ENCODE assay signal across 1 cellular context in the genomic region with DNA sequence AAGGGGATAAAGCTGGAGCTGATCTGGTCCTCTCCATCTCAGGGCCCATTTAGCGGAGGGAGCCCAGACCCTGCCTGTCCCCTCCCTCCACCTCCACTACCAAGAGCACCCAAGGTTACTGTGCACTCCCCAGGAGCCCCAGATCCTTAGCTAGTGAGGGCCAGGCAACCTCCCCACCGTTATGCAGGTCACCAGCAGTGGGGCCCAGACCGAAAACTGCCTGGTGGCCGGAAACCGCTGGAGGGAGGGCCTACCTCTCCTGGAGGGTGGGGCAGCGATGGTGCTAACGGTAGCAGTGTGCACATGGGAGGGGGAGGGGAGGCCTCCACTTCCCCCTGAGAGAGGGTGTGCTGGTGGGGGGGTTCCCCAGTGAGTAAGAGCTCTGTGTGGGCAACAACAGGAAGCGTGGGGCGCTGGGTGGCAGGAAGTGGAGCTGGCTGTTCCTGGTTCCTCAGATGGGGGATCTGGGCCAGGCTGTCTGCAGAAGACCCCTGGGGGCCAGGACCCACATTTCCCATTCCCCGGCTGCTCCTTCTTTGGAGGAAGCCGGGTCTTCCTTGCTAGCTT.
TF ChIP-seq lines count a peak whose summit lies in the region.

No MANE protein-coding gene starts in this region.

TF ChIP-seq in GM12878, 131 proteins besides CTCF, POLR2A, EP300 and RAD21 (continued from another document and continues in another):
- TF ChIP-seq TAF1 (IDR thresholded peaks at IDR 0.05; ENCODE audit: borderline replicate concordance, low read depth, low read length) (peak; percentile 90), TCF12 (IDR thresholded peaks at IDR 0.05; ENCODE audit: low read depth, low read length) (peak; percentile 76; the same call in 1 of the 2 replicates), SIX5 (IDR thresholded peaks at IDR 0.05; ENCODE audit: low read depth, low read length, severe bottlenecking) (no peak), TCF3 (IDR thresholded peaks at IDR 0.05; ENCODE audit: borderline replicate concordance, insufficient read depth, low read depth, low read length) (peak; percentile 86), CBFB (IDR thresholded peaks at IDR 0.05; ENCODE audit: low read depth) (peak; percentile 86; the same call in 1 of the 2 replicates), BCL11A (IDR thresholded peaks at IDR 0.05; ENCODE audit: low read depth, low read length) (peak; percentile 57; the same call in 1 of the 2 replicates), SMARCA5 (IDR thresholded peaks at IDR 0.05) (0 out of 2 replicates have a peak, but pooled peaks have one; percentile 36), ATF7 (IDR thresholded peaks at IDR 0.05; ENCODE audit: low read depth) (peak; percentile 83), MTA3 (IDR thresholded peaks at IDR 0.05; ENCODE audit: borderline replicate concordance, low read length) (no peak), CHD2 (IDR thresholded peaks at IDR 0.05; ENCODE audit: borderline replicate concordance, low read depth, low read length) (peak; percentile 92), NR2F1 (conservative IDR thresholded peaks at IDR 0.05) (peak; percentile 47), HDGF (IDR thresholded peaks at IDR 0.05) (peak; percentile 92), MYC (IDR thresholded peaks at IDR 0.05; ENCODE audit: insufficient read depth, insufficient read length, insufficient replicate concordance, low read length, severe bottlenecking) (peak; percentile 96), CHD1 (IDR thresholded peaks at IDR 0.05; ENCODE audit: low read depth, low read length) (no peak), ZBED1 (IDR thresholded peaks at IDR 0.05; ENCODE audit: borderline replicate concordance) (peak; percentile 88; the same call in 1 of the 2 replicates), SMAD1 (IDR thresholded peaks at IDR 0.05; ENCODE audit: low read depth, partially characterized antibody) (peak; percentile 57), GATAD2B (conservative IDR thresholded peaks at IDR 0.05; ENCODE audit: low read depth) (peak; percentile 97), PAX5 (IDR thresholded peaks at IDR 0.05; ENCODE audit: borderline replicate concordance, low read depth, low read length) (peak; percentile 91), ASH2L (IDR thresholded peaks at IDR 0.05; ENCODE audit: borderline replicate concordance, low read depth) (0 out of 2 replicates have a peak, but pooled peaks have one; percentile 53), RCOR1 (conservative IDR thresholded peaks at IDR 0.05; ENCODE audit: low read depth, low read length) (peak; percentile 86; the same call in 1 of the 2 replicates), LARP7 (IDR thresholded peaks at IDR 0.05) (no peak), NRF1 (conservative IDR thresholded peaks at IDR 0.05; ENCODE audit: low read depth, low read length) (no peak), ZSCAN29 (IDR thresholded peaks at IDR 0.05) (no peak), FOS (IDR thresholded peaks at IDR 0.05; ENCODE audit: borderline replicate concordance, extremely low read depth, insufficient read length) (no peak), FOXK2 (IDR thresholded peaks at IDR 0.05) (peak; percentile 29; the same call in 1 of the 2 replicates), EED (IDR thresholded peaks at IDR 0.05; ENCODE audit: low read depth) (peak; percentile 86), NR2C1 (IDR thresholded peaks at IDR 0.05) (no peak), HDAC6 (IDR thresholded peaks at IDR 0.05; ENCODE audit: unreplicated experiment) (no peak), SMAD5 (IDR thresholded peaks at IDR 0.05; ENCODE audit: low read depth) (peak; percentile 92), POLR2AphosphoS2 (IDR thresholded peaks at IDR 0.05; ENCODE audit: low read depth, low read length) (peak; percentile 67), MXI1 (IDR thresholded peaks at IDR 0.05; ENCODE audit: low read depth, low read length) (peak; percentile 80)
- TF ChIP-seq, protein P1, sequence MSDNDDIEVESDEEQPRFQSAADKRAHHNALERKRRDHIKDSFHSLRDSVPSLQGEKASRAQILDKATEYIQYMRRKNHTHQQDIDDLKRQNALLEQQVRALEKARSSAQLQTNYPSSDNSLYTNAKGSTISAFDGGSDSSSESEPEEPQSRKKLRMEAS (IDR thresholded peaks at IDR 0.05; ENCODE audit: low read depth, low read length) = peak; percentile 81
- TF ChIP-seq, protein P2, sequence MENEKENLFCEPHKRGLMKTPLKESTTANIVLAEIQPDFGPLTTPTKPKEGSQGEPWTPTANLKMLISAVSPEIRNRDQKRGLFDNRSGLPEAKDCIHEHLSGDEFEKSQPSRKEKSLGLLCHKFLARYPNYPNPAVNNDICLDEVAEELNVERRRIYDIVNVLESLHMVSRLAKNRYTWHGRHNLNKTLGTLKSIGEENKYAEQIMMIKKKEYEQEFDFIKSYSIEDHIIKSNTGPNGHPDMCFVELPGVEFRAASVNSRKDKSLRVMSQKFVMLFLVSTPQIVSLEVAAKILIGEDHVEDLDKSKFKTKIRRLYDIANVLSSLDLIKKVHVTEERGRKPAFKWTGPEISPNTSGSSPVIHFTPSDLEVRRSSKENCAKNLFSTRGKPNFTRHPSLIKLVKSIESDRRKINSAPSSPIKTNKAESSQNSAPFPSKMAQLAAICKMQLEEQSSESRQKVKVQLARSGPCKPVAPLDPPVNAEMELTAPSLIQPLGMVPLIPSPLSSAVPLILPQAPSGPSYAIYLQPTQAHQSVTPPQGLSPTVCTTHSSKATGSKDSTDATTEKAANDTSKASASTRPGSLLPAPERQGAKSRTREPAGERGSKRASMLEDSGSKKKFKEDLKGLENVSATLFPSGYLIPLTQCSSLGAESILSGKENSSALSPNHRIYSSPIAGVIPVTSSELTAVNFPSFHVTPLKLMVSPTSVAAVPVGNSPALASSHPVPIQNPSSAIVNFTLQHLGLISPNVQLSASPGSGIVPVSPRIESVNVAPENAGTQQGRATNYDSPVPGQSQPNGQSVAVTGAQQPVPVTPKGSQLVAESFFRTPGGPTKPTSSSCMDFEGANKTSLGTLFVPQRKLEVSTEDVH (IDR thresholded peaks at IDR 0.05; ENCODE audit: low read depth, partially characterized antibody) = no peak
- TF ChIP-seq, protein P3, sequence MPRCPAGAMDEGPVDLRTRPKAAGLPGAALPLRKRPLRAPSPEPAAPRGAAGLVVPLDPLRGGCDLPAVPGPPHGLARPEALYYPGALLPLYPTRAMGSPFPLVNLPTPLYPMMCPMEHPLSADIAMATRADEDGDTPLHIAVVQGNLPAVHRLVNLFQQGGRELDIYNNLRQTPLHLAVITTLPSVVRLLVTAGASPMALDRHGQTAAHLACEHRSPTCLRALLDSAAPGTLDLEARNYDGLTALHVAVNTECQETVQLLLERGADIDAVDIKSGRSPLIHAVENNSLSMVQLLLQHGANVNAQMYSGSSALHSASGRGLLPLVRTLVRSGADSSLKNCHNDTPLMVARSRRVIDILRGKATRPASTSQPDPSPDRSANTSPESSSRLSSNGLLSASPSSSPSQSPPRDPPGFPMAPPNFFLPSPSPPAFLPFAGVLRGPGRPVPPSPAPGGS (IDR thresholded peaks at IDR 0.05; ENCODE audit: borderline replicate concordance, insufficient read depth, low read depth, low read length, poor library complexity, severe bottlenecking) = peak; percentile 91
- TF ChIP-seq, protein P4, sequence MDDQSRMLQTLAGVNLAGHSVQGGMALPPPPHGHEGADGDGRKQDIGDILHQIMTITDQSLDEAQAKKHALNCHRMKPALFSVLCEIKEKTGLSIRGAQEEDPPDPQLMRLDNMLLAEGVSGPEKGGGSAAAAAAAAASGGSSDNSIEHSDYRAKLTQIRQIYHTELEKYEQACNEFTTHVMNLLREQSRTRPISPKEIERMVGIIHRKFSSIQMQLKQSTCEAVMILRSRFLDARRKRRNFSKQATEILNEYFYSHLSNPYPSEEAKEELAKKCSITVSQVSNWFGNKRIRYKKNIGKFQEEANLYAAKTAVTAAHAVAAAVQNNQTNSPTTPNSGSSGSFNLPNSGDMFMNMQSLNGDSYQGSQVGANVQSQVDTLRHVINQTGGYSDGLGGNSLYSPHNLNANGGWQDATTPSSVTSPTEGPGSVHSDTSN (IDR thresholded peaks at IDR 0.05; ENCODE audit: insufficient replicate concordance, low read depth, low read length) = peak; percentile 43
- TF ChIP-seq, protein P5, sequence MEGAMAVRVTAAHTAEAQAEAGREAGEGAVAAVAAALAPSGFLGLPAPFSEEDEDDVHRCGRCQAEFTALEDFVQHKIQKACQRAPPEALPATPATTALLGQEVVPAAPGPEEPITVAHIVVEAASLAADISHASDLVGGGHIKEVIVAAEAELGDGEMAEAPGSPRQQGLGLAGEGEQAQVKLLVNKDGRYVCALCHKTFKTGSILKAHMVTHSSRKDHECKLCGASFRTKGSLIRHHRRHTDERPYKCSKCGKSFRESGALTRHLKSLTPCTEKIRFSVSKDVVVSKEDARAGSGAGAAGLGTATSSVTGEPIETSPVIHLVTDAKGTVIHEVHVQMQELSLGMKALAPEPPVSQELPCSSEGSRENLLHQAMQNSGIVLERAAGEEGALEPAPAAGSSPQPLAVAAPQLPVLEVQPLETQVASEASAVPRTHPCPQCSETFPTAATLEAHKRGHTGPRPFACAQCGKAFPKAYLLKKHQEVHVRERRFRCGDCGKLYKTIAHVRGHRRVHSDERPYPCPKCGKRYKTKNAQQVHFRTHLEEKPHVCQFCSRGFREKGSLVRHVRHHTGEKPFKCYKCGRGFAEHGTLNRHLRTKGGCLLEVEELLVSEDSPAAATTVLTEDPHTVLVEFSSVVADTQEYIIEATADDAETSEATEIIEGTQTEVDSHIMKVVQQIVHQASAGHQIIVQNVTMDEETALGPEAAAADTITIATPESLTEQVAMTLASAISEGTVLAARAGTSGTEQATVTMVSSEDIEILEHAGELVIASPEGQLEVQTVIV (IDR thresholded peaks at IDR 0.05; ENCODE audit: borderline replicate concordance, partially characterized antibody) = peak; percentile 63
- TF ChIP-seq, protein P6, sequence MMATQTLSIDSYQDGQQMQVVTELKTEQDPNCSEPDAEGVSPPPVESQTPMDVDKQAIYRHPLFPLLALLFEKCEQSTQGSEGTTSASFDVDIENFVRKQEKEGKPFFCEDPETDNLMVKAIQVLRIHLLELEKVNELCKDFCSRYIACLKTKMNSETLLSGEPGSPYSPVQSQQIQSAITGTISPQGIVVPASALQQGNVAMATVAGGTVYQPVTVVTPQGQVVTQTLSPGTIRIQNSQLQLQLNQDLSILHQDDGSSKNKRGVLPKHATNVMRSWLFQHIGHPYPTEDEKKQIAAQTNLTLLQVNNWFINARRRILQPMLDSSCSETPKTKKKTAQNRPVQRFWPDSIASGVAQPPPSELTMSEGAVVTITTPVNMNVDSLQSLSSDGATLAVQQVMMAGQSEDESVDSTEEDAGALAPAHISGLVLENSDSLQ (IDR thresholded peaks at IDR 0.05) = 0 out of 2 replicates have a peak, but pooled peaks have one; percentile 6
- TF ChIP-seq, protein P7, sequence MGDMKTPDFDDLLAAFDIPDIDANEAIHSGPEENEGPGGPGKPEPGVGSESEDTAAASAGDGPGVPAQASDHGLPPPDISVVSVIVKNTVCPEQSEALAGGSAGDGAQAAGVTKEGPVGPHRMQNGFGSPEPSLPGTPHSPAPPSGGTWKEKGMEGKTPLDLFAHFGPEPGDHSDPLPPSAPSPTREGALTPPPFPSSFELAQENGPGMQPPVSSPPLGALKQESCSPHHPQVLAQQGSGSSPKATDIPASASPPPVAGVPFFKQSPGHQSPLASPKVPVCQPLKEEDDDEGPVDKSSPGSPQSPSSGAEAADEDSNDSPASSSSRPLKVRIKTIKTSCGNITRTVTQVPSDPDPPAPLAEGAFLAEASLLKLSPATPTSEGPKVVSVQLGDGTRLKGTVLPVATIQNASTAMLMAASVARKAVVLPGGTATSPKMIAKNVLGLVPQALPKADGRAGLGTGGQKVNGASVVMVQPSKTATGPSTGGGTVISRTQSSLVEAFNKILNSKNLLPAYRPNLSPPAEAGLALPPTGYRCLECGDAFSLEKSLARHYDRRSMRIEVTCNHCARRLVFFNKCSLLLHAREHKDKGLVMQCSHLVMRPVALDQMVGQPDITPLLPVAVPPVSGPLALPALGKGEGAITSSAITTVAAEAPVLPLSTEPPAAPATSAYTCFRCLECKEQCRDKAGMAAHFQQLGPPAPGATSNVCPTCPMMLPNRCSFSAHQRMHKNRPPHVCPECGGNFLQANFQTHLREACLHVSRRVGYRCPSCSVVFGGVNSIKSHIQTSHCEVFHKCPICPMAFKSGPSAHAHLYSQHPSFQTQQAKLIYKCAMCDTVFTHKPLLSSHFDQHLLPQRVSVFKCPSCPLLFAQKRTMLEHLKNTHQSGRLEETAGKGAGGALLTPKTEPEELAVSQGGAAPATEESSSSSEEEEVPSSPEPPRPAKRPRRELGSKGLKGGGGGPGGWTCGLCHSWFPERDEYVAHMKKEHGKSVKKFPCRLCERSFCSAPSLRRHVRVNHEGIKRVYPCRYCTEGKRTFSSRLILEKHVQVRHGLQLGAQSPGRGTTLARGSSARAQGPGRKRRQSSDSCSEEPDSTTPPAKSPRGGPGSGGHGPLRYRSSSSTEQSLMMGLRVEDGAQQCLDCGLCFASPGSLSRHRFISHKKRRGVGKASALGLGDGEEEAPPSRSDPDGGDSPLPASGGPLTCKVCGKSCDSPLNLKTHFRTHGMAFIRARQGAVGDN (IDR thresholded peaks at IDR 0.05) = peak; percentile 77; the same call in 1 of the 2 replicates
- TF ChIP-seq, protein P8, sequence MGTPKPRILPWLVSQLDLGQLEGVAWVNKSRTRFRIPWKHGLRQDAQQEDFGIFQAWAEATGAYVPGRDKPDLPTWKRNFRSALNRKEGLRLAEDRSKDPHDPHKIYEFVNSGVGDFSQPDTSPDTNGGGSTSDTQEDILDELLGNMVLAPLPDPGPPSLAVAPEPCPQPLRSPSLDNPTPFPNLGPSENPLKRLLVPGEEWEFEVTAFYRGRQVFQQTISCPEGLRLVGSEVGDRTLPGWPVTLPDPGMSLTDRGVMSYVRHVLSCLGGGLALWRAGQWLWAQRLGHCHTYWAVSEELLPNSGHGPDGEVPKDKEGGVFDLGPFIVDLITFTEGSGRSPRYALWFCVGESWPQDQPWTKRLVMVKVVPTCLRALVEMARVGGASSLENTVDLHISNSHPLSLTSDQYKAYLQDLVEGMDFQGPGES (IDR thresholded peaks at IDR 0.05) = no peak
- TF ChIP-seq, protein P9, sequence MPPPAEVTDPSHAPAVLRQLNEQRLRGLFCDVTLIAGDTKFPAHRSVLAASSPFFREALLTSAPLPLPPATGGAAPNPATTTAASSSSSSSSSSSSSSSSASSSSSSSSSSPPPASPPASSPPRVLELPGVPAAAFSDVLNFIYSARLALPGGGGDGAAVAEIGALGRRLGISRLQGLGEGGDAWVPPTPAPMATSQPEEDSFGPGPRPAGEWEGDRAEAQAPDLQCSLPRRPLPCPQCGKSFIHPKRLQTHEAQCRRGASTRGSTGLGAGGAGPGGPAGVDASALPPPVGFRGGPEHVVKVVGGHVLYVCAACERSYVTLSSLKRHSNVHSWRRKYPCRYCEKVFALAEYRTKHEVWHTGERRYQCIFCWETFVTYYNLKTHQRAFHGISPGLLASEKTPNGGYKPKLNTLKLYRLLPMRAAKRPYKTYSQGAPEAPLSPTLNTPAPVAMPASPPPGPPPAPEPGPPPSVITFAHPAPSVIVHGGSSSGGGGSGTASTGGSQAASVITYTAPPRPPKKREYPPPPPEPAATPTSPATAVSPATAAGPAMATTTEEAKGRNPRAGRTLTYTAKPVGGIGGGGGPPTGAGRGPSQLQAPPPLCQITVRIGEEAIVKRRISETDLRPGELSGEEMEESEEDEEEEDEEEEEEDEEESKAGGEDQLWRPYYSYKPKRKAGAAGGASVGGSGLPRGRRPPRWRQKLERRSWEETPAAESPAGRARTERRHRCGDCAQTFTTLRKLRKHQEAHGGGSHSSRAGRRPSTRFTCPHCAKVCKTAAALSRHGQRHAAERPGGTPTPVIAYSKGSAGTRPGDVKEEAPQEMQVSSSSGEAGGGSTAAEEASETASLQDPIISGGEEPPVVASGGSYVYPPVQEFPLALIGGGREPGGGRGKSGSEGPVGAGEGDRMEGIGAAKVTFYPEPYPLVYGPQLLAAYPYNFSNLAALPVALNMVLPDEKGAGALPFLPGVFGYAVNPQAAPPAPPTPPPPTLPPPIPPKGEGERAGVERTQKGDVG (CRISPR knock-in tag; IDR thresholded peaks at IDR 0.05) = no peak
